22 cellular contexts compared by ENCODE assay signal in the genomic region with DNA sequence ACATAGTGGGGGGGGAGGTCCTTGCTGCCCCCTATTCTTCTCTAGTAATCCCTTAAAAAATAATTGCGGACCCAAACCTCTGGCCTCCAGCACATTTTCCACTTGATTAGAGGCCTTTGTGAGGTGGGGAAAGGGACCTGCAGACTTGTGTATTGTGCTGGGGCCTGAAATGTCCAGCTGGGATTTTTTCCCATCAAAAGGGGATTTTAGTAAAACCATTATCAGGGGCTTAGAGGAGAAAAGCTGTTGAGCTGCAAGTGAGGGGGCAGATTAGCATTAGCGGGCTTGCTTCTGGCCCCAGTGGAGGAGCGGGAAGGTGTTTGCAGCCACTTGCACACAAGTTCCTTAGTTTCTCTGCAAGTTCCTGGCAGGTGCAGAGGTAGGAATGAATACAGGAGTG. TPM values are rescaled to one million over a fixed set of nuclear protein-coding genes. Genes with fewer than 3 reads are reported as not detected.
A peak's percentile ranks its signal among the peaks of the same experiment; 100 is the strongest.
DNase-seq lines count a peak whose midpoint lies in the region; ATAC-seq and TF ChIP-seq lines count a peak whose summit lies in the region.
"Had no signal": no experiment of that assay in that cellular context is flagged by ENCODE, and none has a peak within 500 bp of the region (broad histone marks: within the 10 kb centered on the region; RNA-seq: fewer than 3 reads in every experiment).

No MANE protein-coding gene starts in this region.

- no peak overlapping the region for H3K9ac ChIP-seq in SK-N-SH

- H3K4me3 ChIP-seq in SK-N-SH (ENCODE audit: low read depth in 2 of 2, low read length in 1 of 2) (no peak overlapping the region), ectodermal cell (ENCODE audit: insufficient read depth, low read depth, low read length) (no peak overlapping the region)
- H3K4me3 ChIP-seq: SJCRH30 had no signal

- H3K27ac Mint-ChIP-seq in WTC11: no peak overlapping the region

- H3K9me3 Mint-ChIP-seq in WTC11: no peaks in the 10 kb centered on the region

- DNase-seq in SK-N-SH: no peak
- peak; percentile 95 for DNase-seq in NCI-H82 (lab: John Stamatoyannopoulos, UW)
- DNase-seq in retina: peak; percentile 77
- no peak for DNase-seq in WTC11 (ENCODE audit: low spot score)
- no peak for DNase-seq in stimulated activated naive CD4-positive, alpha-beta T cell treated with Interleukin-2 at 50 U/mL for 16 hours (lab: John Stamatoyannopoulos, UW)
- DNase-seq in islet precursor cell: no peak
- DNase-seq: DMS 273 treated with DMSO at 0.1 percent for 48 hours, DMS79 treated with DMSO at 0.1 percent for 48 hours, H7, KBM-7, NCI-H1105, NCI-H146, NCI-H2029, NCI-H2171 treated with DMSO at 0.1 percent for 48 hours, NCI-H446, NCI-H69, SJCRH30 had no signal

- TF ChIP-seq EP300 in SK-N-SH (IDR thresholded peaks at IDR 0.05; ENCODE audit: borderline replicate concordance in 1 of 2, low read depth in 1 of 2, low read length in 1 of 2): no peak

- no peaks in the 10 kb centered on the region for H3K36me3 Mint-ChIP-seq in WTC11

- peaks cover 96% of the 10 kb centered on the region for H3K79me2 ChIP-seq in SK-N-SH (ENCODE audit: insufficient read depth)

- H3K27me3 Mint-ChIP-seq in WTC11 (ENCODE audit: low read depth): peaks cover 26% of the 10 kb centered on the region

- POLR2A ChIA-PET in SK-N-SH (lab: Yijun Ruan, JAX): no interaction called here
- POLR2A ChIA-PET in WTC11 (lab: Charles Lee): no interaction called here

- 95% methylated on average over 3 of the region's 3 CpGs for WGBS in SK-N-SH (ENCODE audit: low lambda C conversion rate)
- 37 to 57% methylated on average over 3 of the region's 3 CpGs for WGBS in ectodermal cell, 2 experiments

- 0 out of 2 replicates have a peak, but pooled peaks cover 9% of the 10 kb centered on the region for H3K4me1 Mint-ChIP-seq in WTC11

- peaks cover 3% of the 10 kb centered on the region for H4K20me1 ChIP-seq in SK-N-SH (ENCODE audit: insufficient read depth)

- H3K36me3 ChIP-seq in SK-N-SH (replicated peaks in 1 of 2; ENCODE audit: control insufficient read depth in 1 of 2, insufficient read depth in 2 of 2, low read length in 1 of 2) (no peaks in the 10 kb centered on the region), ectodermal cell (ENCODE audit: control insufficient read depth, insufficient read depth, low read length) (no peaks in the 10 kb centered on the region)
- H3K36me3 ChIP-seq: SJCRH30 had no signal

- TF ChIP-seq CTCF in SK-N-SH (IDR thresholded peaks at IDR 0.05): no peak
- TF ChIP-seq CTCF in WTC11 (IDR thresholded peaks at IDR 0.05): no peak

- no peak for TF ChIP-seq RAD21 in SK-N-SH (IDR thresholded peaks at IDR 0.05; ENCODE audit: low read length)

- H3K9me3 ChIP-seq in SK-N-SH (no peaks in the 10 kb centered on the region), ectodermal cell (ENCODE audit: control insufficient read depth, low read length) (no peaks in the 10 kb centered on the region)
- H3K9me3 ChIP-seq: SJCRH30 had no signal

- peak overlapping the region; percentile 35; the same call in 1 of the 2 replicates for H3K4me2 ChIP-seq in SK-N-SH

- H3K4me3 Mint-ChIP-seq in WTC11: no peak overlapping the region

- ATAC-seq in SK-N-SH treated with all-trans-retinoic acid at 6 μM for 48 hours (no peak), WTC11 (no peak)

- peaks cover 34% of the 10 kb centered on the region for H3F3A ChIP-seq in SK-N-SH (replicated peaks; ENCODE audit: insufficient read depth)

- H3K27ac ChIP-seq in SK-N-SH (ENCODE audit: low read depth in 2 of 2, low read length in 1 of 2) (0 out of 4 replicates have a peak overlapping the region, but pooled peaks of 1 of the 2 experiments have one; percentile 31), ectodermal cell (ENCODE audit: insufficient read depth, low read depth, low read length, poor library complexity, severe bottlenecking) (peak overlapping the region; percentile 92)
- H3K27ac ChIP-seq: HL-60, SJCRH30 had no signal

- no peaks in the 10 kb centered on the region for H3K27me3 ChIP-seq in SK-N-SH (ENCODE audit: insufficient read depth)
- peaks cover 3% of the 10 kb centered on the region for H3K27me3 ChIP-seq in ectodermal cell (ENCODE audit: control insufficient read depth, insufficient read depth, low read length, poor library complexity, severe bottlenecking)
- H3K27me3 ChIP-seq: SJCRH30 had no signal

- H3K4me1 ChIP-seq in SK-N-SH (ENCODE audit: control insufficient read depth in 1 of 2, insufficient read depth in 2 of 2, low read depth in 1 of 2, low read length in 1 of 2): peaks cover 15 to 38% of the 10 kb centered on the region in 2 experiments; a peak in 3 of 4 replicates
- H3K4me1 ChIP-seq in ectodermal cell (ENCODE audit: control insufficient read depth, insufficient read depth, low read length): peaks cover 65% of the 10 kb centered on the region

- CTCF ChIA-PET in SK-N-SH (lab: Yijun Ruan, JAX) (interaction anchor here (0.5 to 12.2 kb wide), 3 partner anchors 451 to 656 kb away, joined by 3 to 268 read pairs (median 3); no protein-coding TSS in a partner anchor), WTC11 (lab: Charles Lee) (interaction anchor here (1.2 to 2.0 kb wide), 3 partner anchors 10 to 462 kb away, joined by 3 to 8 read pairs (median 4); no protein-coding TSS in a partner anchor)

- H3K9me2 ChIP-seq in SK-N-SH: no peaks in the 10 kb centered on the region

- no peak overlapping the region for H2AFZ ChIP-seq in SK-N-SH (ENCODE audit: low read depth)

TF ChIP-seq in SK-N-SH, 30 proteins besides CTCF, POLR2A, EP300 and RAD21:
- TF ChIP-seq RXRA (IDR thresholded peaks at IDR 0.05; ENCODE audit: borderline replicate concordance, low read depth): no peak
- TF ChIP-seq TAF1 (IDR thresholded peaks at IDR 0.05; ENCODE audit: borderline replicate concordance, low read depth, low read length): no peak
- TF ChIP-seq TCF12 (IDR thresholded peaks at IDR 0.05): no peak
- TF ChIP-seq FOSL2 (IDR thresholded peaks at IDR 0.05; ENCODE audit: borderline replicate concordance, low read depth): no peak

TF ChIP-seq in SK-N-SH treated with all-trans-retinoic acid at 6 μM for 48 hours, 23 proteins besides CTCF, POLR2A, EP300 and RAD21 (continues in another document):
- TF ChIP-seq TOX (CRISPR knock-in tag; IDR thresholded peaks at IDR 0.05; ENCODE audit: borderline replicate concordance) (no peak), ZC3H10 (CRISPR knock-in tag; IDR thresholded peaks at IDR 0.05) (no peak), ZFP30 (CRISPR knock-in tag; IDR thresholded peaks at IDR 0.05) (no peak), ZNF70 (CRISPR knock-in tag; IDR thresholded peaks at IDR 0.05) (no peak), ISL1 (CRISPR knock-in tag; IDR thresholded peaks at IDR 0.05) (no peak), ZFP3 (CRISPR knock-in tag; IDR thresholded peaks at IDR 0.05) (no peak)
- TF ChIP-seq, protein P1, sequence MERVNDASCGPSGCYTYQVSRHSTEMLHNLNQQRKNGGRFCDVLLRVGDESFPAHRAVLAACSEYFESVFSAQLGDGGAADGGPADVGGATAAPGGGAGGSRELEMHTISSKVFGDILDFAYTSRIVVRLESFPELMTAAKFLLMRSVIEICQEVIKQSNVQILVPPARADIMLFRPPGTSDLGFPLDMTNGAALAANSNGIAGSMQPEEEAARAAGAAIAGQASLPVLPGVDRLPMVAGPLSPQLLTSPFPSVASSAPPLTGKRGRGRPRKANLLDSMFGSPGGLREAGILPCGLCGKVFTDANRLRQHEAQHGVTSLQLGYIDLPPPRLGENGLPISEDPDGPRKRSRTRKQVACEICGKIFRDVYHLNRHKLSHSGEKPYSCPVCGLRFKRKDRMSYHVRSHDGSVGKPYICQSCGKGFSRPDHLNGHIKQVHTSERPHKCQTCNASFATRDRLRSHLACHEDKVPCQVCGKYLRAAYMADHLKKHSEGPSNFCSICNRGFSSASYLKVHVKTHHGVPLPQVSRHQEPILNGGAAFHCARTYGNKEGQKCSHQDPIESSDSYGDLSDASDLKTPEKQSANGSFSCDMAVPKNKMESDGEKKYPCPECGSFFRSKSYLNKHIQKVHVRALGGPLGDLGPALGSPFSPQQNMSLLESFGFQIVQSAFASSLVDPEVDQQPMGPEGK (CRISPR knock-in tag; IDR thresholded peaks at IDR 0.05; ENCODE audit: borderline replicate concordance): no peak

TF ChIP-seq in WTC11, 78 proteins besides CTCF, POLR2A, EP300 and RAD21 (continues in another document):
- no peak for TF ChIP-seq ZSCAN18 (CRISPR knock-in tag; IDR thresholded peaks at IDR 0.05)

RNA-seq across cellular contexts. Expression of gene FBXL14, which starts 13.9 kb away (rescaled TPM):
- 11.3 and 12.8 TPM in 2 replicates for polyA plus RNA-seq in SK-N-SH (2012; rRNA removed)
- polyA plus RNA-seq in SK-N-SH (2012; cell fraction: cytosol; rRNA removed): 4.3 and 9.3 TPM in 2 replicates
- polyA plus RNA-seq in SK-N-SH (2012; cell fraction: nucleus; rRNA removed): 4.7 and 7.0 TPM in 2 replicates
- 37.0 TPM for polyA plus RNA-seq in ectodermal cell (2013, experiment 1 of 4)
- polyA plus RNA-seq in ectodermal cell (2013, experiment 2 of 4): 44.7 TPM
- 37.8 TPM for polyA plus RNA-seq in ectodermal cell (2013, experiment 3 of 4)
- 43.9 TPM for polyA plus RNA-seq in ectodermal cell (2013, experiment 4 of 4)
- 12.0 to 14.6 TPM (median 12.9 TPM) in 3 replicates for total RNA-seq in WTC11 (2021)

RNA-seq across cellular contexts. Expression of gene WNT5B, which starts 48.5 kb away (rescaled TPM):
- polyA plus RNA-seq in SK-N-SH (2012; rRNA removed): 29.3 and 29.4 TPM in 2 replicates
- 16.5 and 26.4 TPM in 2 replicates for polyA plus RNA-seq in SK-N-SH (2012; cell fraction: cytosol; rRNA removed)
- 30.1 and 32.1 TPM in 2 replicates for polyA plus RNA-seq in SK-N-SH (2012; cell fraction: nucleus; rRNA removed)
- 28.0 TPM for polyA plus RNA-seq in ectodermal cell (2013, experiment 1 of 4)
- 57.3 TPM for polyA plus RNA-seq in ectodermal cell (2013, experiment 2 of 4)
- 25.5 TPM for polyA plus RNA-seq in ectodermal cell (2013, experiment 3 of 4)
- 34.2 TPM for polyA plus RNA-seq in ectodermal cell (2013, experiment 4 of 4)
- total RNA-seq in WTC11 (2021): 4.3 to 4.6 TPM (median 4.5 TPM) in 3 replicates
- total RNA-seq: HT-29 had no signal
- polyA plus RNA-seq: HepG2 had no signal

Comparison
In these comparisons a context has a peak if more than half of its experiments do, and no peak if none do; other contexts are left out.
1. DNase-seq: peak in NCI-H82 (single experiment) and retina (single experiment); none in SK-N-SH (single experiment), WTC11 (single experiment), stimulated activated naive CD4-positive, alpha-beta T cell treated with Interleukin-2 at 50 U/mL for 16 hours (single experiment) and islet precursor cell (single experiment).